21 cellular contexts compared by ENCODE assay signal in genomic region chr18:59665057-59666007, GRCh38. TPM values are rescaled to one million over a fixed set of nuclear protein-coding genes. Genes with fewer than 3 reads are reported as not detected.
DNase-seq lines count a peak whose midpoint lies in the region; ATAC-seq and TF ChIP-seq lines count a peak whose summit lies in the region.
"Had no signal": no experiment of that assay in that cellular context is flagged by ENCODE, and none has a peak within 500 bp of the region (broad histone marks: within the 10 kb centered on the region; RNA-seq: fewer than 3 reads in every experiment).

No MANE protein-coding gene starts in this region.

- DNase-seq in GM03348 (ENCODE audit: low spot score) (peak; percentile 39), adipocyte (ENCODE audit: low read depth) (no peak), left kidney (ENCODE audit: low read depth, low spot score) (peak; percentile 18), transverse colon (no peak)
- no peak for DNase-seq in stimulated activated CD4-positive, alpha-beta T cell treated with anti-CD3 and anti-CD28 coated beads, Interleukin-4, amount 100 ng/mL, for 24 hours
- DNase-seq: activated CD4-positive, CD25-positive, alpha-beta regulatory T cell treated with anti-CD3 and anti-CD28 coated beads, Interleukin-2, amount 50 U/mL, for 72 hours; activated CD8-positive, alpha-beta memory T cell treated with anti-CD3 and anti-CD28 coated beads, Interleukin-2, amount 10 ng/mL, durations not matched to agents 7 days and 5 days; activated effector memory CD4-positive, alpha-beta T cell treated with anti-CD3 and anti-CD28 coated beads, Interleukin-2, amount 50 U/mL, for 16 hours; CD4-positive, alpha-beta T cell; colonic mucosa; heart left ventricle; midbrain; NCI-H345; SJCRH30 had no signal

- H3K4me1 ChIP-seq in adipocyte (ENCODE audit: control insufficient read depth, insufficient read depth, low read length) = peaks cover 69% of the 10 kb centered on the region
- H3K4me1 ChIP-seq in transverse colon = peaks cover 0 to 16% (median 8%) of the 10 kb centered on the region in 4 donors
- H3K4me1 ChIP-seq: colonic mucosa, heart left ventricle, SJCRH30 had no signal

- no peak for TF ChIP-seq EP300 in transverse colon (IDR thresholded peaks at IDR 0.05; ENCODE audit: low read depth)

- peak overlapping the region; percentile 76 for H3K9ac ChIP-seq in adipocyte (ENCODE audit: low read length)

- no peaks in the 10 kb centered on the region for H3K9me3 ChIP-seq in adipocyte (ENCODE audit: control insufficient read depth, low read length)
- H3K9me3 ChIP-seq in transverse colon = no peaks in the 10 kb centered on the region
- H3K9me3 ChIP-seq: colonic mucosa, heart left ventricle, SJCRH30 had no signal

- ATAC-seq in HG03354 (IDR thresholded peaks at IDR 0.05; ENCODE audit: poor library complexity, severe bottlenecking, unreplicated experiment) (no peak), GM21423 (IDR thresholded peaks at IDR 0.05; ENCODE audit: unreplicated experiment) (no peak)
- ATAC-seq: activated CD8-positive, alpha-beta memory T cell treated with anti-CD3 and anti-CD28 coated beads, Interleukin-2, amount 10 ng/mL, durations not matched to agents 7 days and 5 days; GM12878; heart left ventricle had no signal

- no peak for TF ChIP-seq POLR2A in transverse colon (IDR thresholded peaks at IDR 0.05)

- intact Hi-C loops in transverse colon (cut with DNase I; ENCODE audit: low total_unique reads) = no loop called here

- in situ Hi-C loops in transverse colon (cut with MboI; ENCODE audit: low pct_ligation_motif_present in 1 of 4, low pct_unique_long_range_greater_than_20kb in 1 of 4, low sequenced_read_pairs in 3 of 4) = no loop called here

- TF ChIP-seq CTCF in transverse colon (IDR thresholded peaks at IDR 0.05) = no peak

- H3K27me3 ChIP-seq in adipocyte (replicated peaks; ENCODE audit: control insufficient read depth, insufficient read depth, low read length) (no peaks in the 10 kb centered on the region), transverse colon (no peaks in the 10 kb centered on the region)
- H3K27me3 ChIP-seq: colonic mucosa, heart left ventricle, SJCRH30 had no signal

- peak overlapping the region; percentile 29 to 74 (median 58) for H3K27ac ChIP-seq in transverse colon
- H3K27ac ChIP-seq: colonic mucosa, SJCRH30 had no signal

- H3K4me3 ChIP-seq in adipocyte (ENCODE audit: low read length) = peak overlapping the region; percentile 75
- no peak overlapping the region for H3K4me3 ChIP-seq in transverse colon
- H3K4me3 ChIP-seq: colonic mucosa, GM12878, SJCRH30, skin epidermis had no signal

- 53 to 64% methylated on average over 9 to 12 of the region's 12 CpGs for WGBS in transverse colon (ENCODE audit: low coverage in 1 of 2), 2 donors

- H3K36me3 ChIP-seq in adipocyte (ENCODE audit: control insufficient read depth, insufficient read depth, low read length, severe bottlenecking) (no peaks in the 10 kb centered on the region), transverse colon (no peaks in the 10 kb centered on the region)
- H3K36me3 ChIP-seq: colonic mucosa, heart left ventricle, SJCRH30 had no signal

RNA-seq across cellular contexts. Expression of gene CCBE1, which starts 31.9 kb away (rescaled TPM):
- total RNA-seq in transverse colon = 10 to 100 TPM in 2 of 4 donors, 1 to 10 TPM in 2; 6.1 to 43.0 (median 15.7) TPM
- total RNA-seq: CD4-positive, alpha-beta T cell; H4; HT-29; SJCRH30; T-helper 2 cell treated with Interferon-gamma antibody and Interleukin-4, amounts not matched to agents 100 ng/mL and 5 ng/mL, for 36 hours had no signal

Comparison
In these comparisons a context has a peak if more than half of its experiments do, and no peak if none do; other contexts are left out.
1. DNase-seq: peak in GM03348 (single experiment) and left kidney (single experiment); none in adipocyte (single experiment), transverse colon (single experiment) and stimulated activated CD4-positive, alpha-beta T cell treated with anti-CD3 and anti-CD28 coated beads, Interleukin-4, amount 100 ng/mL, for 24 hours (single experiment).